1 cellular context compared by ENCODE assay signal in genomic region chr2:104755026-104755856, GRCh38.
TF ChIP-seq lines count a peak whose summit lies in the region.

No MANE protein-coding gene starts in this region.

TF ChIP-seq in HepG2, 621 proteins besides CTCF, POLR2A, EP300 and RAD21 (continued from another document):
- no peak for TF ChIP-seq ATF4 (CRISPR knock-in tag; IDR thresholded peaks at IDR 0.05)
- TF ChIP-seq SIX1 (CRISPR knock-in tag; IDR thresholded peaks at IDR 0.05; ENCODE audit: borderline replicate concordance), result no peak
- TF ChIP-seq RXRA (CRISPR knock-in tag; IDR thresholded peaks at IDR 0.05), result no peak
- no peak for TF ChIP-seq FIP1L1 (IDR thresholded peaks at IDR 0.05; ENCODE audit: borderline replicate concordance, insufficient read depth, low read depth, low read length)
- TF ChIP-seq NFE2L2 (IDR thresholded peaks at IDR 0.05; ENCODE audit: low read length), result no peak
